14 cellular contexts compared by ENCODE assay signal in the genomic region with DNA sequence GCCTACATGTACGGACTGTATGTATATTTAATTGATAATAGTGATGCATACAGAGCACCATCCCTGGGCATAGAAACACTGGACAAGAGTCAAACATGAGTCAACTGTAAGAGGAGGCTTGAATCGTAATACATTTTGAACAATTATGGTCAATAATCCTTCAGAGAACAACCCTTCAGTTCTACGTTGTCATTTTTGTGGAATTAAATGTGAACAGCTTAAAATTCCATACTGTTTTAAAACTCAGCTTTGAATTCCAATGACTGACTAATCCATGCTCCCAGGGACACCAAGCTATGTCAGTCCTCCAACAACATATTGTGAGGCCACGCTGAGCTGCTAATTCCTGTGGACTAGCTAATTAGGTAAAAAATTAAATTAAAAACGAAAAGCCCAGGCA. TPM values are rescaled to one million over a fixed set of nuclear protein-coding genes. Genes with fewer than 3 reads are reported as not detected.
A peak's percentile ranks its signal among the peaks of the same experiment; 100 is the strongest.
DNase-seq lines count a peak whose midpoint lies in the region; ATAC-seq, FAIRE-seq and TF ChIP-seq lines count a peak whose summit lies in the region.
"Had no signal": no experiment of that assay in that cellular context is flagged by ENCODE, and none has a peak within 500 bp of the region (broad histone marks: within the 10 kb centered on the region; RNA-seq: fewer than 3 reads in every experiment).

No MANE protein-coding gene starts in this region.

- peaks cover 56% of the 10 kb centered on the region for H3K4me1 Mint-ChIP-seq in nephron

- H3K27ac Mint-ChIP-seq in nephron = peak overlapping the region in 2 of 3 experiments; percentile 51 to 73
- H3K27ac Mint-ChIP-seq: activated CD4-positive, alpha-beta T cell treated with anti-CD3 and anti-CD28 coated beads for 36 hours had no signal

- peaks cover 12% of the 10 kb centered on the region for H3K36me3 Mint-ChIP-seq in nephron (ENCODE audit: low read depth)

- H3K4me3 Mint-ChIP-seq in nephron = no peak overlapping the region
- H3K4me3 Mint-ChIP-seq: activated CD4-positive, alpha-beta T cell treated with anti-CD3 and anti-CD28 coated beads for 36 hours; CD14-positive monocyte had no signal

- no peak for TF ChIP-seq CTCF in nephron (IDR thresholded peaks at IDR 0.05; ENCODE audit: unreplicated experiment in 3 of 3)

- no peaks in the 10 kb centered on the region for H3K9me3 Mint-ChIP-seq in nephron
- H3K9me3 Mint-ChIP-seq: CD14-positive monocyte had no signal

- ATAC-seq in HG03039 (IDR thresholded peaks at IDR 0.05; ENCODE audit: unreplicated experiment) (no peak), GM21576 (IDR thresholded peaks at IDR 0.05; ENCODE audit: unreplicated experiment) (no peak)
- ATAC-seq: activated CD4-positive, alpha-beta T cell treated with anti-CD3 and anti-CD28 coated beads for 36 hours had no signal

- H3K27me3 Mint-ChIP-seq in nephron (ENCODE audit: low read depth) = no peaks in the 10 kb centered on the region
- H3K27me3 Mint-ChIP-seq: activated CD4-positive, alpha-beta T cell treated with anti-CD3 and anti-CD28 coated beads for 36 hours; progenitor cell of endocrine pancreas had no signal

- DNase-seq in AG08395 (ENCODE audit: low spot score) (peak; percentile 67), M059J (ENCODE audit: low read depth) (peak; percentile 62), dedifferentiated amniotic fluid mesenchymal stem cell (ENCODE audit: extremely low spot score) (peak; percentile 66), NCI-H2029 (lab: John Stamatoyannopoulos, UW) (no peak), urothelium cell line (ENCODE audit: low spot score) (no peak)
- DNase-seq: activated CD4-positive, alpha-beta T cell treated with anti-CD3 and anti-CD28 coated beads for 36 hours; midbrain; NCI-H1105 had no signal

- FAIRE-seq in urothelium cell line (lab: Jason Lieb, UNC) = no peak
- FAIRE-seq: HTR-8/SVneo had no signal

RNA-seq across cellular contexts. Expression of a gene that starts 41.5 kb away (rescaled TPM):
- total RNA-seq in M059J (2014; rRNA removed; shearing (Covaris generic)) = 41.5 and 43.6 TPM in 2 replicates

Comparison
In these comparisons a context has a peak if more than half of its experiments do, and no peak if none do; other contexts are left out.
1. DNase-seq: peak in AG08395 (single experiment), M059J (single experiment) and dedifferentiated amniotic fluid mesenchymal stem cell (single experiment); none in NCI-H2029 (single experiment) and urothelium cell line (single experiment).